19 cellular contexts compared by ENCODE assay signal in the genomic region with DNA sequence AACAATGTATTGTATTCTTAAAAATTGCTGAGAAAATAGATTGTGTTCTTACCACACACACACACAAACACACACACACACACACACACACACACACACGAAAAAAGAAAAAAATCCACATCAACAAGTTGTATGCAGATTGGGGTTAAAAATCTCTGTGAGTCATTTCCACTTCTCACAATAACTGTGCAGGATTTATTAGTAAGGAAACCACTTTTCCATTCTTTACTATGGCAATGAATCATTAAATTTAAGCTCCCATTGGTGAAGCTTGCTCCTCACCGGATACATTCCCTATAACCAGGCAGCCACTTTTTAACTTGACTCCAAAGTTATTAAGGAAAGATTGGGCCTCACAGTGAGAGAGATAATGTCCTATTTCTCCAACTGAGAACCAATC. TPM values are rescaled to one million over a fixed set of nuclear protein-coding genes. Genes with fewer than 3 reads are reported as not detected.
DNase-seq lines count a peak whose midpoint lies in the region; ATAC-seq and TF ChIP-seq lines count a peak whose summit lies in the region.
"Had no signal": no experiment of that assay in that cellular context is flagged by ENCODE, and none has a peak within 500 bp of the region (broad histone marks: within the 10 kb centered on the region; RNA-seq: fewer than 3 reads in every experiment).

No MANE protein-coding gene starts in this region.

- H3K9me3 ChIP-seq in HEK293 (ENCODE audit: control insufficient read depth, insufficient read depth, low read depth, low read length), result no peaks in the 10 kb centered on the region; the same call in 1 of the 2 replicates
- H3K9me3 ChIP-seq: BLaER1 treated with 17β-estradiol and CSF1 and Interleukin-3, amounts not matched to agents 10 nM and 100 nM; Caco-2 had no signal

- no peak overlapping the region for H3K27ac Mint-ChIP-seq in stimulated activated naive CD8-positive, alpha-beta T cell treated with anti-CD3 and anti-CD28 coated beads, Interleukin-15, amount 100 ng/mL, for 72 hours
- no peak overlapping the region for H3K27ac Mint-ChIP-seq in activated T-helper 17 cell treated with anti-CD3 and anti-CD28 coated beads, Interleukin-2, amount 50 U/mL, for 72 hours
- H3K27ac Mint-ChIP-seq in stimulated activated effector memory CD8-positive, alpha-beta T cell treated with anti-CD3 and anti-CD28 coated beads, Interleukin-12 subunit alpha, Interleukin-12 subunit beta, amount 100 ng/mL, for 72 hours, result no peak overlapping the region
- H3K27ac Mint-ChIP-seq: B cell; CD4-positive, alpha-beta T cell; CD8-positive, alpha-beta T cell had no signal

- no peaks in the 10 kb centered on the region for H3K4me1 Mint-ChIP-seq in stimulated activated naive CD8-positive, alpha-beta T cell treated with anti-CD3 and anti-CD28 coated beads, Interleukin-15, amount 100 ng/mL, for 72 hours
- no peaks in the 10 kb centered on the region for H3K4me1 Mint-ChIP-seq in activated T-helper 17 cell treated with anti-CD3 and anti-CD28 coated beads, Interleukin-2, amount 50 U/mL, for 72 hours
- no peaks in the 10 kb centered on the region for H3K4me1 Mint-ChIP-seq in stimulated activated effector memory CD8-positive, alpha-beta T cell treated with anti-CD3 and anti-CD28 coated beads, Interleukin-12 subunit alpha, Interleukin-12 subunit beta, amount 100 ng/mL, for 72 hours
- H3K4me1 Mint-ChIP-seq: B cell had no signal

- no peak for TF ChIP-seq CTCF in HEK293 (tag by site-specific recombination; IDR thresholded peaks at IDR 0.05)

- H3K4me1 ChIP-seq in HEK293 (ENCODE audit: control insufficient read depth, insufficient read depth, low read length), result no peaks in the 10 kb centered on the region
- H3K4me1 ChIP-seq: BLaER1 treated with 17β-estradiol and CSF1 and Interleukin-3, amounts not matched to agents 10 nM and 100 nM; Caco-2 had no signal

- POLR2A ChIA-PET in HEK293 (lab: Yijun Ruan, JAX), result no interaction called here

- CTCF ChIA-PET in HEK293 (lab: Yijun Ruan, JAX), result interaction anchor here (0.6 kb wide), 1 partner anchor 13 kb away, joined by 3 read pairs; no protein-coding TSS in a partner anchor

- no peaks in the 10 kb centered on the region for H3K27me3 Mint-ChIP-seq in stimulated activated naive CD8-positive, alpha-beta T cell treated with anti-CD3 and anti-CD28 coated beads, Interleukin-15, amount 100 ng/mL, for 72 hours
- peaks cover 4% of the 10 kb centered on the region for H3K27me3 Mint-ChIP-seq in activated T-helper 17 cell treated with anti-CD3 and anti-CD28 coated beads, Interleukin-2, amount 50 U/mL, for 72 hours
- H3K27me3 Mint-ChIP-seq: CD4-positive, alpha-beta T cell had no signal

- no peak overlapping the region for H3K4me3 Mint-ChIP-seq in stimulated activated naive CD8-positive, alpha-beta T cell treated with anti-CD3 and anti-CD28 coated beads, Interleukin-15, amount 100 ng/mL, for 72 hours
- H3K4me3 Mint-ChIP-seq in activated T-helper 17 cell treated with anti-CD3 and anti-CD28 coated beads, Interleukin-2, amount 50 U/mL, for 72 hours, result no peak overlapping the region
- no peak overlapping the region for H3K4me3 Mint-ChIP-seq in stimulated activated effector memory CD8-positive, alpha-beta T cell treated with anti-CD3 and anti-CD28 coated beads, Interleukin-12 subunit alpha, Interleukin-12 subunit beta, amount 100 ng/mL, for 72 hours
- H3K4me3 Mint-ChIP-seq: B cell; CD4-positive, alpha-beta T cell; CD8-positive, alpha-beta T cell had no signal

- H3K9me3 Mint-ChIP-seq in stimulated activated naive CD8-positive, alpha-beta T cell treated with anti-CD3 and anti-CD28 coated beads, Interleukin-15, amount 100 ng/mL, for 72 hours, result no peaks in the 10 kb centered on the region
- H3K9me3 Mint-ChIP-seq in activated T-helper 17 cell treated with anti-CD3 and anti-CD28 coated beads, Interleukin-2, amount 50 U/mL, for 72 hours, result no peaks in the 10 kb centered on the region
- no peaks in the 10 kb centered on the region for H3K9me3 Mint-ChIP-seq in stimulated activated effector memory CD8-positive, alpha-beta T cell treated with anti-CD3 and anti-CD28 coated beads, Interleukin-12 subunit alpha, Interleukin-12 subunit beta, amount 100 ng/mL, for 72 hours
- H3K9me3 Mint-ChIP-seq: CD4-positive, alpha-beta T cell; CD8-positive, alpha-beta T cell had no signal

- H3K36me3 ChIP-seq in HEK293 (ENCODE audit: control insufficient read depth in 2 of 2, insufficient read depth in 1 of 2, low read length in 2 of 2), result no peaks in the 10 kb centered on the region
- H3K36me3 ChIP-seq: BLaER1 treated with 17β-estradiol and CSF1 and Interleukin-3, amounts not matched to agents 10 nM and 100 nM had no signal

- peak; percentile 46 for ATAC-seq in stimulated activated naive CD8-positive, alpha-beta T cell treated with anti-CD3 and anti-CD28 coated beads, Interleukin-15, amount 100 ng/mL, for 72 hours
- no peak for ATAC-seq in stimulated activated naive CD8-positive, alpha-beta T cell treated with anti-CD3 and anti-CD28 coated beads, Interleukin-15, Interleukin-2, amounts not matched to agents 100 U/mL and 50 U/mL, for 24 hours
- ATAC-seq in activated T-helper 17 cell treated with anti-CD3 and anti-CD28 coated beads, Interleukin-2, amount 50 U/mL, for 72 hours (replicated peaks), result peak; percentile 64
- peak; percentile 53 for ATAC-seq in stimulated activated effector memory CD8-positive, alpha-beta T cell treated with anti-CD3 and anti-CD28 coated beads, Interleukin-12 subunit alpha, Interleukin-12 subunit beta, amount 100 ng/mL, for 72 hours
- ATAC-seq in GM21825 (IDR thresholded peaks at IDR 0.05; ENCODE audit: unreplicated experiment), result no peak
- ATAC-seq: CD8-positive, alpha-beta T cell had no signal

- H3K27ac ChIP-seq in HEK293 (ENCODE audit: extremely low read depth, low read depth, low read length), result no peak overlapping the region
- H3K27ac ChIP-seq: BLaER1 treated with 17β-estradiol and CSF1 and Interleukin-3, amounts not matched to agents 10 nM and 100 nM; C4-2B had no signal

- H3K4me3 ChIP-seq in HEK293 (ENCODE audit: low read depth, low read length), result no peak overlapping the region
- H3K4me3 ChIP-seq: BLaER1 treated with 17β-estradiol and CSF1 and Interleukin-3, amounts not matched to agents 10 nM and 100 nM had no signal

- no peak for DNase-seq in stimulated activated naive CD8-positive, alpha-beta T cell treated with anti-CD3 and anti-CD28 coated beads, Interleukin-15, amount 100 ng/mL, for 72 hours
- no peak for DNase-seq in stimulated activated naive CD8-positive, alpha-beta T cell treated with anti-CD3 and anti-CD28 coated beads, Interleukin-15, Interleukin-2, amounts not matched to agents 100 U/mL and 50 U/mL, for 24 hours
- no peak for DNase-seq in stimulated activated effector memory CD8-positive, alpha-beta T cell treated with anti-CD3 and anti-CD28 coated beads, Interleukin-12 subunit alpha, Interleukin-12 subunit beta, amount 100 ng/mL, for 72 hours (ENCODE audit: low spot score in 2 of 2)
- DNase-seq in activated CD8-positive, alpha-beta memory T cell treated with anti-CD3 and anti-CD28 coated beads, Interleukin-2, amount 50 U/mL, for 4 hours, result no peak
- DNase-seq in glomerular visceral epithelial cell (ENCODE audit: extremely low spot score), result no peak
- DNase-seq: 8988T; AML-193; Caco-2; Calu3; CD4-positive, alpha-beta T cell; CD8-positive, alpha-beta T cell; DMS79 treated with DMSO at 0.1 percent for 48 hours; GF-D8 had no signal

- H3K36me3 Mint-ChIP-seq in activated T-helper 17 cell treated with anti-CD3 and anti-CD28 coated beads, Interleukin-2, amount 50 U/mL, for 72 hours (ENCODE audit: low read depth), result no peaks in the 10 kb centered on the region
- H3K36me3 Mint-ChIP-seq in stimulated activated effector memory CD8-positive, alpha-beta T cell treated with anti-CD3 and anti-CD28 coated beads, Interleukin-12 subunit alpha, Interleukin-12 subunit beta, amount 100 ng/mL, for 72 hours, result no peaks in the 10 kb centered on the region
- H3K36me3 Mint-ChIP-seq: CD8-positive, alpha-beta T cell had no signal

TF ChIP-seq in HEK293, 187 proteins besides CTCF, POLR2A, EP300 and RAD21:
- TF ChIP-seq, protein P1, sequence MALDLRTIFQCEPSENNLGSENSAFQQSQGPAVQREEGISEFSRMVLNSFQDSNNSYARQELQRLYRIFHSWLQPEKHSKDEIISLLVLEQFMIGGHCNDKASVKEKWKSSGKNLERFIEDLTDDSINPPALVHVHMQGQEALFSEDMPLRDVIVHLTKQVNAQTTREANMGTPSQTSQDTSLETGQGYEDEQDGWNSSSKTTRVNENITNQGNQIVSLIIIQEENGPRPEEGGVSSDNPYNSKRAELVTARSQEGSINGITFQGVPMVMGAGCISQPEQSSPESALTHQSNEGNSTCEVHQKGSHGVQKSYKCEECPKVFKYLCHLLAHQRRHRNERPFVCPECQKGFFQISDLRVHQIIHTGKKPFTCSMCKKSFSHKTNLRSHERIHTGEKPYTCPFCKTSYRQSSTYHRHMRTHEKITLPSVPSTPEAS (tag by site-specific recombination; IDR thresholded peaks at IDR 0.05), result peak; percentile 61
- TF ChIP-seq, protein P2, sequence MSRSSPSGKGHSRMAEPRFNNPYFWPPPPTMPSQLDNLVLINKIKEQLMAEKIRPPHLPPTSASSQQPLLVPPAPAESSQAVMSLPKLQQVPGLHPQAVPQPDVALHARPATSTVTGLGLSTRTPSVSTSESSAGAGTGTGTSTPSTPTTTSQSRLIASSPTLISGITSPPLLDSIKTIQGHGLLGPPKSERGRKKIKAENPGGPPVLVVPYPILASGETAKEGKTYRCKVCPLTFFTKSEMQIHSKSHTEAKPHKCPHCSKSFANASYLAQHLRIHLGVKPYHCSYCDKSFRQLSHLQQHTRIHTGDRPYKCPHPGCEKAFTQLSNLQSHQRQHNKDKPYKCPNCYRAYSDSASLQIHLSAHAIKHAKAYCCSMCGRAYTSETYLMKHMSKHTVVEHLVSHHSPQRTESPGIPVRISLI (tag by site-specific recombination; IDR thresholded peaks at IDR 0.05), result no peak

RNA-seq across cellular contexts. Expression of a gene that starts 19.7 kb away (rescaled TPM):
- 1 to 10 TPM; 3.3 to 3.7 TPM for total RNA-seq in activated T-helper 17 cell treated with anti-CD3 and anti-CD28 coated beads, Interleukin-2, amount 50 U/mL, for 72 hours

Comparison
In these comparisons a context has a peak if more than half of its experiments do, and no peak if none do; other contexts are left out.
1. ATAC-seq: peak in stimulated activated naive CD8-positive, alpha-beta T cell treated with anti-CD3 and anti-CD28 coated beads, Interleukin-15, amount 100 ng/mL, for 72 hours (single experiment), activated T-helper 17 cell treated with anti-CD3 and anti-CD28 coated beads, Interleukin-2, amount 50 U/mL, for 72 hours (single experiment) and stimulated activated effector memory CD8-positive, alpha-beta T cell treated with anti-CD3 and anti-CD28 coated beads, Interleukin-12 subunit alpha, Interleukin-12 subunit beta, amount 100 ng/mL, for 72 hours (single experiment); none in stimulated activated naive CD8-positive, alpha-beta T cell treated with anti-CD3 and anti-CD28 coated beads, Interleukin-15, Interleukin-2, amounts not matched to agents 100 U/mL and 50 U/mL, for 24 hours (single experiment) and GM21825 (single experiment).